24 cellular contexts compared by ENCODE assay signal in the genomic region with DNA sequence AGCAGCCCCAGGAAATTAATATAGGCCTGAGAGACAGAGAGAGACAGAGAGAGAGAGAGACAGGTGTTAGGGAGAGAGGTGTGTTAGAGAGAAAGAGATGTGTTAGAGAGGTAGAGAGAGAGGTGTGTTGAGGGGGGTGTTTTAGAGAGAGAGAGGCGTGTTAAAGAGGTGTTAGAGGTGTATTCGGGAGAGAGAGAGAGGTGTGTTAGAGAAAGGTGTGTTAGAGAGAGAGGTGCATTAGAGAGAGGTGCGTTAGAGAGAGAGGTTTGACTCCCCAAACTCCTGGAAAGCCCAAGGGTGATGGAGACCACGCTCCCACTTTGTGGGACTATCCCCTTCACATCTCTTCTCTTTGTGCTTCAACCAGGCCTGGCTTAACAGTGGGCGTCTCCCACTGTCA.
"Had no signal": no experiment of that assay in that cellular context is flagged by ENCODE, and none has a peak within 500 bp of the region (broad histone marks: within the 10 kb centered on the region; RNA-seq: fewer than 3 reads in every experiment).

No MANE protein-coding gene starts in this region.

- DNase-seq: colonic mucosa; cortex of kidney; effector CD8-positive, alpha-beta T cell; effector memory CD8-positive, alpha-beta T cell; endodermal cell; erythroblast; esophagus squamous epithelium; foreskin fibroblast; foreskin melanocyte; gastrocnemius medialis; glutamatergic neuron; head of caudate nucleus; heart right ventricle; hippocampal formation; left cardiac atrium; left lung; left ventricle myocardium superior; lower lobe of right lung; mesenchymal stem cell; mucosa of descending colon; naive B cell had no signal

- H3K27ac ChIP-seq: colonic mucosa, epithelial cell of prostate, esophagus squamous epithelium, gastrocnemius medialis, heart right ventricle, left lung, lower lobe of right lung had no signal

- H3K27me3 Mint-ChIP-seq: dendritic cell treated with granulocyte-macrophage colony-stimulating factor and Interleukin-4, amounts not matched to agents 40 ng/mL and 50 ng/mL, for 4 days; effector memory CD8-positive, alpha-beta T cell had no signal

- H3K4me3 Mint-ChIP-seq: dendritic cell treated with granulocyte-macrophage colony-stimulating factor and Interleukin-4, amounts not matched to agents 40 ng/mL and 50 ng/mL, for 4 days; effector memory CD8-positive, alpha-beta T cell; endodermal cell; mesothelial cell of epicardium; naive B cell had no signal

- H3K9me3 ChIP-seq: colonic mucosa, esophagus squamous epithelium, gastrocnemius medialis, left lung, lower lobe of right lung, mucosa of descending colon had no signal

- H3K9me3 Mint-ChIP-seq: dendritic cell treated with granulocyte-macrophage colony-stimulating factor and Interleukin-4, amounts not matched to agents 40 ng/mL and 50 ng/mL, for 4 days; effector memory CD8-positive, alpha-beta T cell; endodermal cell; mesothelial cell of epicardium had no signal

- H3K36me3 Mint-ChIP-seq: mesothelial cell of epicardium, naive B cell had no signal

- H3K36me3 ChIP-seq: colonic mucosa, esophagus squamous epithelium, gastrocnemius medialis, heart right ventricle, left lung, lower lobe of right lung had no signal

- H3K4me3 ChIP-seq: colonic mucosa, esophagus squamous epithelium, gastrocnemius medialis, heart right ventricle, left lung, lower lobe of right lung, mucosa of descending colon had no signal

- H3K4me1 ChIP-seq: colonic mucosa, esophagus squamous epithelium, left lung, lower lobe of right lung had no signal

- H3K27ac Mint-ChIP-seq: dendritic cell treated with granulocyte-macrophage colony-stimulating factor and Interleukin-4, amounts not matched to agents 40 ng/mL and 50 ng/mL, for 4 days; effector memory CD8-positive, alpha-beta T cell; endodermal cell; mesothelial cell of epicardium; naive B cell had no signal

- H3K4me1 Mint-ChIP-seq: endodermal cell, mesothelial cell of epicardium, naive B cell had no signal
